9 cellular contexts compared by ENCODE assay signal in genomic region chr17:32875904-32876413, GRCh38. TPM values are rescaled to one million over a fixed set of nuclear protein-coding genes. Genes with fewer than 3 reads are reported as not detected.
DNase-seq lines count a peak whose midpoint lies in the region; ATAC-seq, FAIRE-seq and TF ChIP-seq lines count a peak whose summit lies in the region.
"Had no signal": no experiment of that assay in that cellular context is flagged by ENCODE, and none has a peak within 500 bp of the region (broad histone marks: within the 10 kb centered on the region; RNA-seq: fewer than 3 reads in every experiment).

No MANE protein-coding gene starts in this region.

- ATAC-seq in psoas muscle = no peak
- ATAC-seq in HG03571 (IDR thresholded peaks at IDR 0.05; ENCODE audit: unreplicated experiment) = no peak
- ATAC-seq in GM21786 (IDR thresholded peaks at IDR 0.05; ENCODE audit: unreplicated experiment) = no peak

- peaks cover 7% of the 10 kb centered on the region for H3K4me1 ChIP-seq in psoas muscle

- no peak overlapping the region for H3K27ac ChIP-seq in SK-N-MC
- H3K27ac ChIP-seq in psoas muscle = peak overlapping the region; percentile 72

- no peak for TF ChIP-seq CTCF in fibroblast of pulmonary artery (IDR thresholded peaks at IDR 0.05; ENCODE audit: low read length, missing control alignments)
- no peak for TF ChIP-seq CTCF in psoas muscle (IDR thresholded peaks at IDR 0.05)

- no peak for DNase-seq in GM19239 (ENCODE audit: insufficient read length, low spot score)
- no peak for DNase-seq in SK-N-MC (ENCODE audit: low read depth, low spot score)
- DNase-seq in fibroblast of pulmonary artery (ENCODE audit: low read depth) = peak; percentile 14
- DNase-seq in psoas muscle = no peak
- no peak for DNase-seq in head of caudate nucleus
- DNase-seq in cerebellum (ENCODE audit: low spot score) = no peak

- H3K4me3 ChIP-seq in SK-N-MC (peak overlapping the region; percentile 93), fibroblast of pulmonary artery (replicated peaks; ENCODE audit: low read depth, low read length) (peak overlapping the region; percentile 54), psoas muscle (peak overlapping the region; percentile 88)

- WGBS in psoas muscle, 3 donors = 3 to 4% (median 3%) methylated on average over 15 of the region's 15 CpGs

- intact Hi-C loops in psoas muscle (cut with DNase I) = loop anchor here (2.0 to 5.0 kb wide), 2 partner anchors 91 to 94 kb away; no protein-coding TSS in a partner anchor
- intact Hi-C loops in head of caudate nucleus (cut with DNase I) = loop anchor here (2.0 kb wide), 2 partner anchors 91 to 389 kb away; partner anchors contain the start of gene CDK5R1

- peak overlapping the region; percentile 35 for H3K9ac ChIP-seq in SK-N-MC (ENCODE audit: insufficient read length)

- peaks cover 0 to 3% (median 0%) of the 10 kb centered on the region in 3 donors for H3K27me3 ChIP-seq in psoas muscle (ENCODE audit: insufficient read depth in 3 of 3, low read length in 2 of 3)

- H3K36me3 ChIP-seq in SK-N-MC (ENCODE audit: insufficient read depth, low read length) (no peaks in the 10 kb centered on the region), psoas muscle (ENCODE audit: insufficient read depth in 1 of 2, low read depth in 1 of 2) (no peaks in the 10 kb centered on the region)

- H3K9me3 ChIP-seq in SK-N-MC (ENCODE audit: low read depth, low read length) = no peaks in the 10 kb centered on the region
- no peaks in the 10 kb centered on the region for H3K9me3 ChIP-seq in psoas muscle

- peak; percentile 18 for FAIRE-seq in GM19239 (lab: Jason Lieb, UNC)

RNA-seq across cellular contexts. Expression of gene MYO1D, which starts 1.0 kb away (rescaled TPM):
- 1 to 10 TPM; 4.1 to 5.9 (median 4.6) TPM for total RNA-seq in psoas muscle
- polyA plus RNA-seq in psoas muscle = 1 to 10 TPM; 1.8 to 2.4 (median 2.3) TPM
- total RNA-seq in cerebellum = 49.9 TPM

RNA-seq across cellular contexts. Expression of gene TMEM98, which starts 52.0 kb away (rescaled TPM):
- total RNA-seq in psoas muscle (1 to 10 TPM; 1.4 to 5.7 (median 5.1) TPM), cerebellum (46.9 TPM)
- polyA plus RNA-seq in psoas muscle = 1 to 10 TPM; 2.2 to 3.6 (median 2.5) TPM
- total RNA-seq: activated CD8-positive, alpha-beta memory T cell treated with anti-CD3 and anti-CD28 coated beads for 36 hours had no signal
